Comparison of ENCODE assay signal across 24 cellular contexts in the genomic region with DNA sequence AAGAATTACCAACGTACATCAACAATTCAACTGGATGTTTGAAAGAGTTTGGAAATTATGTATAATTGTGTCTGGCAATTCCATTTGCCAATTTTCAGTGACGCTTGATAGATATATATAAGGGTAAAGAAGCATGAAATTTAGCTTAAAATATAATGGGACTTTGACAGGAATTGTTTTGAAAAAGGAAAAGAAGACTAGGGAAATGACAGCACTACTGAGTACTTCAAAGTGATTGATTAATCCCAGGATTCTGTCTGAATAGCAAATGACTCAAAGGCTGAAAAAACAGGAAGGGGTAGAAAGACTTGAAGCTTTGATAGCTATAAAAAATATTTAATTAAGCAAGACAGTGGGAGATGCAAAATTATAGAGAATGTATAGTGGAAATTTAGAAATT.
"Had no signal": no experiment of that assay in that cellular context is flagged by ENCODE, and none has a peak within 500 bp of the region (broad histone marks: within the 10 kb centered on the region; RNA-seq: fewer than 3 reads in every experiment).

No MANE protein-coding gene starts in this region.

- H3K27ac ChIP-seq: colonic mucosa, coronary artery, dorsolateral prefrontal cortex, epithelial cell of prostate, esophagus muscularis mucosa, esophagus squamous epithelium, foreskin keratinocyte, gastrocnemius medialis, gastroesophageal sphincter, heart left ventricle, heart right ventricle had no signal

- ATAC-seq: effector memory CD8-positive, alpha-beta T cell; esophagus mucosa; foreskin keratinocyte; gastrocnemius medialis; gastroesophageal sphincter; heart left ventricle; heart right ventricle had no signal

- DNase-seq: colonic mucosa; cortex of kidney; dermis blood vessel endothelial cell; dorsolateral prefrontal cortex; effector CD4-positive, alpha-beta T cell; effector CD8-positive, alpha-beta T cell; effector memory CD4-positive, alpha-beta T cell; effector memory CD8-positive, alpha-beta T cell; erythroblast; esophagus squamous epithelium; foreskin fibroblast; foreskin keratinocyte; foreskin melanocyte; gastrocnemius medialis; glutamatergic neuron; head of caudate nucleus; heart left ventricle; heart right ventricle had no signal

- H3K9me3 ChIP-seq: colonic mucosa, gastrocnemius medialis, gastroesophageal sphincter had no signal

- H3K27me3 Mint-ChIP-seq: dendritic cell treated with granulocyte-macrophage colony-stimulating factor and Interleukin-4, amounts not matched to agents 40 ng/mL and 50 ng/mL, for 4 days; effector memory CD8-positive, alpha-beta T cell had no signal

- H3K4me3 ChIP-seq: colonic mucosa, coronary artery, dorsolateral prefrontal cortex, esophagus muscularis mucosa, esophagus squamous epithelium, gastrocnemius medialis, gastroesophageal sphincter, heart left ventricle, heart right ventricle had no signal

- H3K27me3 ChIP-seq: colonic mucosa, dorsolateral prefrontal cortex, esophagus muscularis mucosa, esophagus squamous epithelium, foreskin keratinocyte, gastrocnemius medialis, gastroesophageal sphincter, heart left ventricle, heart right ventricle had no signal

- H3K4me3 Mint-ChIP-seq: dendritic cell treated with granulocyte-macrophage colony-stimulating factor and Interleukin-4, amounts not matched to agents 40 ng/mL and 50 ng/mL, for 4 days; effector memory CD8-positive, alpha-beta T cell had no signal

- H3K27ac Mint-ChIP-seq: dendritic cell treated with granulocyte-macrophage colony-stimulating factor and Interleukin-4, amounts not matched to agents 40 ng/mL and 50 ng/mL, for 4 days; effector memory CD8-positive, alpha-beta T cell had no signal

- H3K36me3 ChIP-seq: colonic mucosa, esophagus muscularis mucosa, esophagus squamous epithelium, gastrocnemius medialis, gastroesophageal sphincter, heart left ventricle, heart right ventricle had no signal

- H3K4me1 ChIP-seq: colonic mucosa, esophagus muscularis mucosa, esophagus squamous epithelium, foreskin keratinocyte, gastrocnemius medialis, gastroesophageal sphincter, heart left ventricle, heart right ventricle had no signal
